In the genomic region with DNA sequence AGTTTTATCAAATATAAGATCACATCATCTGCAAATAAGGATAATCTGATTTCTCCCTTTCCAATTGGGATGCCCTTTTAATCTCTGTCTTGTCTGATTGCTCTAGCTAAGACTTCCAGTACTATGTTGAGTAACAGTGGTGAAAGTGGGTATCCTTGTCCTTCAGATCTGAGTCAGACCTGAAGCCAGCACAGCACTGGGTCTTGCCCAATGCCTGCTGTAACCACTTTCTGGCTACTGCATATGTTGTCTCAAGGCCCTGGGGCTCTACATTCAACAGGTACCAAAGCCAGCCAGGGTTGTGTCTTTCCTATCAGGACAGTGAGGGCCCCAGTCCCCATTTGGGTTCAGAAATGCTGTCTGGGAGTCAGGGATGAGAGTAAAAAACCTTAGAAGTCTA, we compare ENCODE assay signal across 14 cellular contexts.
"Had no signal": no experiment of that assay in that cellular context is flagged by ENCODE, and none has a peak within 500 bp of the region (broad histone marks: within the 10 kb centered on the region; RNA-seq: fewer than 3 reads in every experiment).

No MANE protein-coding gene starts in this region.

- H3K27me3 ChIP-seq: esophagus muscularis mucosa, ovary, right lobe of liver, tibial artery had no signal

- H3K27me3 Mint-ChIP-seq: activated CD8-positive, alpha-beta T cell treated with anti-CD3 and anti-CD28 coated beads for 36 hours; activated naive CD4-positive, alpha-beta T cell treated with anti-CD3 and anti-CD28 coated beads, Interleukin-2, amount 10 ng/mL, durations not matched to agents 7 days and 5 days; memory B cell had no signal

- H3K36me3 ChIP-seq: esophagus muscularis mucosa, ovary, right lobe of liver, tibial artery, WERI-Rb-1 had no signal

- H3K4me1 Mint-ChIP-seq: activated naive CD4-positive, alpha-beta T cell treated with anti-CD3 and anti-CD28 coated beads, Interleukin-2, amount 10 ng/mL, durations not matched to agents 7 days and 5 days; memory B cell had no signal

- H3K4me3 ChIP-seq: esophagus muscularis mucosa, ovary, right lobe of liver, tibial artery had no signal

- H3K9me3 ChIP-seq: ovary, right lobe of liver, tibial artery had no signal

- ATAC-seq: activated CD8-positive, alpha-beta T cell treated with anti-CD3 and anti-CD28 coated beads for 36 hours; left ventricle myocardium superior; right lobe of liver had no signal

- H3K4me3 Mint-ChIP-seq: activated CD8-positive, alpha-beta T cell treated with anti-CD3 and anti-CD28 coated beads for 36 hours; activated naive CD4-positive, alpha-beta T cell treated with anti-CD3 and anti-CD28 coated beads, Interleukin-2, amount 10 ng/mL, durations not matched to agents 7 days and 5 days; activated T-cell treated with anti-CD3 and anti-CD28 coated beads, Interleukin-2, amount 50 U/mL, for 24 hours; memory B cell had no signal

- H3K36me3 Mint-ChIP-seq: activated naive CD4-positive, alpha-beta T cell treated with anti-CD3 and anti-CD28 coated beads, Interleukin-2, amount 10 ng/mL, durations not matched to agents 7 days and 5 days; memory B cell had no signal

- H3K27ac ChIP-seq: esophagus muscularis mucosa, ovary, right lobe of liver, tibial artery, WERI-Rb-1 had no signal

- H3K4me1 ChIP-seq: esophagus muscularis mucosa, right lobe of liver, tibial artery had no signal

- H3K9me3 Mint-ChIP-seq: activated CD8-positive, alpha-beta T cell treated with anti-CD3 and anti-CD28 coated beads for 36 hours; activated T-cell treated with anti-CD3 and anti-CD28 coated beads, Interleukin-2, amount 50 U/mL, for 24 hours; memory B cell had no signal

- H3K27ac Mint-ChIP-seq: activated CD8-positive, alpha-beta T cell treated with anti-CD3 and anti-CD28 coated beads for 36 hours; activated naive CD4-positive, alpha-beta T cell treated with anti-CD3 and anti-CD28 coated beads, Interleukin-2, amount 10 ng/mL, durations not matched to agents 7 days and 5 days; activated T-cell treated with anti-CD3 and anti-CD28 coated beads, Interleukin-2, amount 50 U/mL, for 24 hours; memory B cell had no signal

- DNase-seq: activated CD8-positive, alpha-beta T cell treated with anti-CD3 and anti-CD28 coated beads for 36 hours; activated effector memory CD4-positive, alpha-beta T cell treated with Interleukin-2 at 50 U/mL for 16 hours; activated naive CD4-positive, alpha-beta T cell treated with anti-CD3 and anti-CD28 coated beads, Interleukin-2, amount 10 ng/mL, durations not matched to agents 7 days and 5 days; activated T-cell treated with anti-CD3 and anti-CD28 coated beads, Interleukin-2, amount 50 U/mL, for 24 hours; effector CD4-positive, alpha-beta T cell; left ventricle myocardium superior; ovary; right lobe of liver; stimulated activated naive CD4-positive, alpha-beta T cell; substantia nigra; tibial artery; WERI-Rb-1 had no signal
